ENCODE assay signal across 31 cellular contexts in the genomic region with DNA sequence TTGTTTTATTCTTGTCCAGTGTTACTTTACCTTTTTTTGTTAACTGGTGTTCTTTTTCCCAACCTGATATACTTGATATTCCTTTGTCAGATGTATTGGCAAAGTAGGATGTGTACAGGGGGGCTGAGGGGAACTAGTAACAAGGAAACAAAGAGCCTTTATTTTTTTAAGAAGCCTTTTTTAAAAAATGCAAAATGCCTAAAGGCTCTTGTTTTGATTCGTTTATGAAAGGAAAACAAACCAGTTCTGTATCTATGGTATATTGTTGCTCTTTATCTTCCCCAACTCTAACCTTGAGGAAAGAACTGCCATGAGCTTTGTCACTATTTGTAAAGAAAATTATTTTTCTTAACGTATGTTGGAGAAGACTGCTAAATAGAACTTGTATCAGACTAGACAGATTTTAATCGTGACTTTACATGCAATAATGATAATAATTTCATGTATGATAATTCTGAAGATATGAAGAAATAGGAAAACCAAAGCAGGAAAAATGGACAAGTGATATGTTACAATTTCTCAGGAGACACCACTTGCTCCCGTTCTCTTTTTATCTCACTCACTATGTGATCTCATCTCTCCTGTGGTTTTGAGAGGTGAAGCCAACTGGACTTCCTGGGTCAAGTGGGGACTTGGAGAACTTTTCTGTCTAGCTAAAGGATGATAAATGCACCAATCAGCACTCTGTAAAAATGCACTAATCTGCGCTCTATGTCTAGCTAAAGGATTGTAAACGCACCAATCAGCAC. TPM values are rescaled to one million over a fixed set of nuclear protein-coding genes. Genes with fewer than 3 reads are reported as not detected.
"Had no signal": no experiment of that assay in that cellular context is flagged by ENCODE, and none has a peak within 500 bp of the region (broad histone marks: within the 10 kb centered on the region; RNA-seq: fewer than 3 reads in every experiment).

No MANE protein-coding gene starts in this region.

- H3K9ac ChIP-seq: SK-N-SH had no signal

- H3K4me1 ChIP-seq: ascending aorta, body of pancreas had no signal

- H3K27me3 ChIP-seq: ascending aorta, body of pancreas had no signal

- ATAC-seq: activated CD8-positive, alpha-beta memory T cell treated with anti-CD3 and anti-CD28 coated beads, Interleukin-2, amount 10 ng/mL, durations not matched to agents 7 days and 5 days; activated naive CD4-positive, alpha-beta T cell treated with anti-CD3 and anti-CD28 coated beads, Interleukin-2, amount 50 U/mL, for 72 hours; activated naive CD8-positive, alpha-beta T cell treated with anti-CD3 and anti-CD28 coated beads, Interleukin-2, amount 50 U/mL, for 24 hours; body of pancreas; Panc1; Right ventricle myocardium inferior; WTC11 had no signal

- H3K27ac Mint-ChIP-seq: activated CD4-positive, alpha-beta T cell treated with anti-CD3 and anti-CD28 coated beads, Interleukin-2, amount 10 ng/mL, durations not matched to agents 24 days and 14 days; activated CD8-positive, alpha-beta memory T cell treated with anti-CD3 and anti-CD28 coated beads, Interleukin-2, amount 10 ng/mL, durations not matched to agents 7 days and 5 days; activated naive CD4-positive, alpha-beta T cell treated with anti-CD3 and anti-CD28 coated beads, Interleukin-2, amount 50 U/mL, for 72 hours; activated naive CD8-positive, alpha-beta T cell treated with anti-CD3 and anti-CD28 coated beads, Interleukin-2, amount 50 U/mL, for 24 hours; activated T-cell treated with anti-CD3 and anti-CD28 coated beads, Interleukin-2, amount 50 U/mL, for 24 hours; T-helper 1 cell treated with Interleukin-12 subunit alpha and Interleukin-12 subunit beta and Interleukin-4 antibody, amounts not matched to agents 30 μg/mL and 1 μg/mL, for 36 hours; WTC11 had no signal

- DNase-seq: activated CD4-positive, alpha-beta T cell treated with anti-CD3 and anti-CD28 coated beads for 1 hour; activated CD4-positive, alpha-beta T cell treated with anti-CD3 and anti-CD28 coated beads, Interleukin-2, amount 10 ng/mL, durations not matched to agents 24 days and 14 days; activated CD4-positive, alpha-beta T cell treated with anti-CD3 and anti-CD28 coated beads, Interleukin-2, amount 50 U/mL, for 48 hours; activated CD8-positive, alpha-beta memory T cell treated with anti-CD3 and anti-CD28 coated beads, Interleukin-2, amount 10 ng/mL, durations not matched to agents 7 days and 5 days; activated effector memory CD4-positive, alpha-beta T cell treated with anti-CD3 and anti-CD28 coated beads, Interleukin-2, amount 50 U/mL, for 16 hours; activated naive CD4-positive, alpha-beta T cell treated with Interleukin-2 at 50 U/mL for 16 hours; activated naive CD8-positive, alpha-beta T cell treated with anti-CD3 and anti-CD28 coated beads, Interleukin-2, amount 50 U/mL, for 24 hours; activated T-cell treated with anti-CD3 and anti-CD28 coated beads, Interleukin-2, amount 50 U/mL, for 24 hours; amniotic stem cell; body of pancreas; central memory CD4-positive, alpha-beta T cell; NCI-H1105 treated with DMSO at 0.1 percent for 48 hours; NCI-H146; NCI-H1930; NCI-H2171 treated with DMSO at 0.1 percent for 48 hours; NCI-H345; NCI-H510A; NCI-H69; NK-92 treated with Interleukin-12 subunit alpha and Interleukin-12 subunit beta, amount 100 ng/mL, for 24 hours; OCI-M1; RPMI8226; SK-N-SH; SW 1271; T-helper 9 cell had no signal

- H3K27me3 Mint-ChIP-seq: activated CD4-positive, alpha-beta T cell treated with anti-CD3 and anti-CD28 coated beads, Interleukin-2, amount 10 ng/mL, durations not matched to agents 24 days and 14 days; activated CD8-positive, alpha-beta memory T cell treated with anti-CD3 and anti-CD28 coated beads, Interleukin-2, amount 10 ng/mL, durations not matched to agents 7 days and 5 days; activated naive CD8-positive, alpha-beta T cell treated with anti-CD3 and anti-CD28 coated beads, Interleukin-2, amount 50 U/mL, for 24 hours had no signal

- H3K4me3 Mint-ChIP-seq: activated CD4-positive, alpha-beta T cell treated with anti-CD3 and anti-CD28 coated beads, Interleukin-2, amount 10 ng/mL, durations not matched to agents 24 days and 14 days; activated CD8-positive, alpha-beta memory T cell treated with anti-CD3 and anti-CD28 coated beads, Interleukin-2, amount 10 ng/mL, durations not matched to agents 7 days and 5 days; activated naive CD8-positive, alpha-beta T cell treated with anti-CD3 and anti-CD28 coated beads, Interleukin-2, amount 50 U/mL, for 24 hours; activated T-cell treated with anti-CD3 and anti-CD28 coated beads, Interleukin-2, amount 50 U/mL, for 24 hours; T-helper 1 cell treated with Interleukin-12 subunit alpha and Interleukin-12 subunit beta and Interleukin-4 antibody, amounts not matched to agents 30 μg/mL and 1 μg/mL, for 36 hours; WTC11 had no signal

- H3K9me3 Mint-ChIP-seq: activated CD4-positive, alpha-beta T cell treated with anti-CD3 and anti-CD28 coated beads, Interleukin-2, amount 10 ng/mL, durations not matched to agents 24 days and 14 days; activated T-cell treated with anti-CD3 and anti-CD28 coated beads, Interleukin-2, amount 50 U/mL, for 24 hours; T-helper 1 cell treated with Interleukin-12 subunit alpha and Interleukin-12 subunit beta and Interleukin-4 antibody, amounts not matched to agents 30 μg/mL and 1 μg/mL, for 36 hours had no signal

- H3K9me3 ChIP-seq: ascending aorta, body of pancreas, SK-N-SH had no signal

- H3K4me2 ChIP-seq: SK-N-SH had no signal

- H3K36me3 ChIP-seq: ascending aorta had no signal

- H3K36me3 Mint-ChIP-seq: activated CD8-positive, alpha-beta memory T cell treated with anti-CD3 and anti-CD28 coated beads, Interleukin-2, amount 10 ng/mL, durations not matched to agents 7 days and 5 days had no signal

- H3K4me1 Mint-ChIP-seq: activated CD4-positive, alpha-beta T cell treated with anti-CD3 and anti-CD28 coated beads, Interleukin-2, amount 10 ng/mL, durations not matched to agents 24 days and 14 days; activated CD8-positive, alpha-beta memory T cell treated with anti-CD3 and anti-CD28 coated beads, Interleukin-2, amount 10 ng/mL, durations not matched to agents 7 days and 5 days had no signal

- H3K4me3 ChIP-seq: ascending aorta, body of pancreas had no signal

- H3K27ac ChIP-seq: ascending aorta, body of pancreas had no signal

RNA-seq across cellular contexts. Expression of gene COL19A1, which starts 22.7 kb away (rescaled TPM):
- total RNA-seq: activated CD4-positive, alpha-beta T cell treated with anti-CD3 and anti-CD28 coated beads, Interleukin-2, amount 10 ng/mL, durations not matched to agents 24 days and 14 days; ascending aorta; bronchial epithelial cell; WTC11 had no signal
